In the genomic region with DNA sequence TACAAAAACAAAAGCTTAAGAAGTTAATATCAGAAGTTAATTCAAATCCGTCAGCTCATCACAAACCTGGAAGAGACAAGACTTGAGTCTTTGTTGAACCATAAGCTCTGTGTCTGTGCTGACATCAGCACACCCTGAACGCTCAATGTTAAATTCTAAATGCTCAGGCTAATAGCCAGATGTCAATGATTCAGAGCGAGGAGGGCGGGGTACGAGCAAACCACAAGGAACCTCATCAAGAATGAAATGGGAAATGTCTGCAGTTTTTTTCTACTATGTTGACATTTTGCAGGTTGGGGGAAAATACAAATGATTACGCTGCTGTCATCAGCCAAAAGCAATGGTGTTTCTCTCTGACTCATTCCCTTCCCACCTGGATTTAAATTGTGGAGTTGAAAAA, we compare ENCODE assay signal across 24 cellular contexts.
DNase-seq lines count a peak whose midpoint lies in the region; ATAC-seq and TF ChIP-seq lines count a peak whose summit lies in the region.
"Had no signal": no experiment of that assay in that cellular context is flagged by ENCODE, and none has a peak within 500 bp of the region (broad histone marks: within the 10 kb centered on the region; RNA-seq: fewer than 3 reads in every experiment).

No MANE protein-coding gene starts in this region.

- H3K9ac ChIP-seq in smooth muscle cell (ENCODE audit: low read depth) = no peak overlapping the region

- H4K20me1 ChIP-seq in smooth muscle cell (ENCODE audit: low read depth) = no peaks in the 10 kb centered on the region

- H3K9me3 ChIP-seq in smooth muscle cell (replicated peaks; ENCODE audit: low read depth) = no peaks in the 10 kb centered on the region
- no peaks in the 10 kb centered on the region for H3K9me3 ChIP-seq in psoas muscle
- H3K9me3 ChIP-seq: HAP-1, left lung, tibial artery had no signal

- H3K9me3 Mint-ChIP-seq in activated T-helper 2 cell treated with anti-CD3 and anti-CD28 coated beads, Interferon-gamma antibody, Interleukin-2, Interleukin-4, amounts not matched to agents 10 μg/mL and 5 μg/mL and 100 μg/mL, durations not matched to agents 14 hours and 24 hours and 36 hours = peaks cover 8% of the 10 kb centered on the region
- H3K9me3 Mint-ChIP-seq: mesothelial cell of epicardium, nephron had no signal

- H3K4me3 ChIP-seq in cardiac fibroblast (replicated peaks in 1 of 2; ENCODE audit: low read depth in 2 of 2, low read length in 2 of 2) (no peak overlapping the region), smooth muscle cell (no peak overlapping the region), psoas muscle (no peak overlapping the region)
- H3K4me3 ChIP-seq: HAP-1, left lung, tibial artery had no signal

- no peaks in the 10 kb centered on the region for H3F3A ChIP-seq in smooth muscle cell (ENCODE audit: low read depth)

- H3K27me3 ChIP-seq in smooth muscle cell (ENCODE audit: low read depth) = peaks cover 17% of the 10 kb centered on the region
- H3K27me3 ChIP-seq in psoas muscle (ENCODE audit: insufficient read depth in 3 of 3, low read length in 2 of 3) = peaks cover 0 to 8% (median 0%) of the 10 kb centered on the region in 3 donors
- H3K27me3 ChIP-seq: tibial artery had no signal

- no peaks in the 10 kb centered on the region for H3K4me1 Mint-ChIP-seq in activated T-helper 2 cell treated with anti-CD3 and anti-CD28 coated beads, Interferon-gamma antibody, Interleukin-2, Interleukin-4, amounts not matched to agents 10 μg/mL and 5 μg/mL and 100 μg/mL, durations not matched to agents 14 hours and 24 hours and 36 hours (ENCODE audit: low read depth)
- H3K4me1 Mint-ChIP-seq: B cell, immature natural killer cell, mesothelial cell of epicardium had no signal

- no peaks in the 10 kb centered on the region for H3K79me2 ChIP-seq in smooth muscle cell (ENCODE audit: low read depth)

- 59% methylated on average over 6 of the region's 6 CpGs for WGBS in smooth muscle cell (ENCODE audit: low lambda C conversion rate)
- 90 to 94% (median 93%) methylated on average over 6 of the region's 6 CpGs for WGBS in psoas muscle, 3 donors

- intact Hi-C loops in psoas muscle (cut with DNase I) = no loop called here
- intact Hi-C loops in activated T-helper 2 cell treated with anti-CD3 and anti-CD28 coated beads, Interferon-gamma antibody, Interleukin-2, Interleukin-4, amounts not matched to agents 10 μg/mL and 5 μg/mL and 100 μg/mL, durations not matched to agents 14 hours and 24 hours and 36 hours (cut with micrococcal nuclease) = no loop called here

- no peak overlapping the region for H3K27ac Mint-ChIP-seq in activated T-helper 2 cell treated with anti-CD3 and anti-CD28 coated beads, Interferon-gamma antibody, Interleukin-2, Interleukin-4, amounts not matched to agents 10 μg/mL and 5 μg/mL and 100 μg/mL, durations not matched to agents 14 hours and 24 hours and 36 hours
- H3K27ac Mint-ChIP-seq: B cell, immature natural killer cell, mesothelial cell of epicardium, nephron, progenitor cell of endocrine pancreas had no signal

- H3K36me3 Mint-ChIP-seq in activated T-helper 2 cell treated with anti-CD3 and anti-CD28 coated beads, Interferon-gamma antibody, Interleukin-2, Interleukin-4, amounts not matched to agents 10 μg/mL and 5 μg/mL and 100 μg/mL, durations not matched to agents 14 hours and 24 hours and 36 hours (ENCODE audit: low read depth) = no peaks in the 10 kb centered on the region
- H3K36me3 Mint-ChIP-seq: immature natural killer cell, mesothelial cell of epicardium had no signal

- H2AFZ ChIP-seq in smooth muscle cell (ENCODE audit: low read depth) = no peak overlapping the region

- H3K4me1 ChIP-seq in smooth muscle cell (ENCODE audit: low read depth) = peaks cover 8% of the 10 kb centered on the region
- no peaks in the 10 kb centered on the region for H3K4me1 ChIP-seq in psoas muscle
- H3K4me1 ChIP-seq: HAP-1, left lung, tibial artery had no signal

- no peak overlapping the region for H3K4me3 Mint-ChIP-seq in activated T-helper 2 cell treated with anti-CD3 and anti-CD28 coated beads, Interferon-gamma antibody, Interleukin-2, Interleukin-4, amounts not matched to agents 10 μg/mL and 5 μg/mL and 100 μg/mL, durations not matched to agents 14 hours and 24 hours and 36 hours (ENCODE audit: low read depth)
- H3K4me3 Mint-ChIP-seq: B cell, immature natural killer cell, mesothelial cell of epicardium, nephron had no signal

- no peak for TF ChIP-seq CTCF in cardiac fibroblast (IDR thresholded peaks at IDR 0.05; ENCODE audit: low read depth, low read length)
- no peak for TF ChIP-seq CTCF in smooth muscle cell (IDR thresholded peaks at IDR 0.05; ENCODE audit: borderline replicate concordance, insufficient read depth, poor library complexity, severe bottlenecking)
- no peak for TF ChIP-seq CTCF in psoas muscle (IDR thresholded peaks at IDR 0.05)

- DNase-seq in DMS79 treated with DMSO at 0.1 percent for 48 hours (lab: John Stamatoyannopoulos, UW) (peak; percentile 66), M059J (ENCODE audit: low read depth) (peak; percentile 52), cardiac fibroblast (ENCODE audit: low read depth in 2 of 2) (peak; percentile 3 to 16), smooth muscle cell (lab: John Stamatoyannopoulos, UW; ENCODE audit: unreplicated experiment) (no peak), psoas muscle (no peak), amniotic stem cell (lab: John Stamatoyannopoulos, UW) (no peak)
- DNase-seq in activated T-helper 2 cell treated with anti-CD3 and anti-CD28 coated beads, Interferon-gamma antibody, Interleukin-2, Interleukin-4, amounts not matched to agents 10 μg/mL and 5 μg/mL and 100 μg/mL, durations not matched to agents 14 hours and 24 hours and 36 hours (ENCODE audit: low spot score) = no peak
- DNase-seq: activated CD4-positive, alpha-beta T cell treated with anti-CD3 and anti-CD28 coated beads, Interleukin-2, amount 50 U/mL, for 48 hours; activated T-cell treated with anti-CD3 and anti-CD28 coated beads for 4 hours; amygdala; immature natural killer cell; KG1; left lung; NCI-H1048; NCI-H187 treated with DMSO at 0.1 percent for 48 hours; NCI-H345; stimulated activated naive CD8-positive, alpha-beta T cell treated with anti-CD3 and anti-CD28 coated beads, Interleukin-15, Interleukin-2, amounts not matched to agents 100 U/mL and 50 U/mL, for 24 hours; tibial artery had no signal

- H3K4me2 ChIP-seq in smooth muscle cell = peak overlapping the region; percentile 29

- H3K36me3 ChIP-seq in smooth muscle cell (ENCODE audit: low read depth) (no peaks in the 10 kb centered on the region), psoas muscle (ENCODE audit: insufficient read depth in 1 of 2, low read depth in 1 of 2) (no peaks in the 10 kb centered on the region)
- H3K36me3 ChIP-seq: HAP-1, left lung, tibial artery had no signal

- no peaks in the 10 kb centered on the region for H3K27me3 Mint-ChIP-seq in activated T-helper 2 cell treated with anti-CD3 and anti-CD28 coated beads, Interferon-gamma antibody, Interleukin-2, Interleukin-4, amounts not matched to agents 10 μg/mL and 5 μg/mL and 100 μg/mL, durations not matched to agents 14 hours and 24 hours and 36 hours (ENCODE audit: low read depth)
- H3K27me3 Mint-ChIP-seq: B cell had no signal

- H3K27ac ChIP-seq in smooth muscle cell (ENCODE audit: low read depth) = no peak overlapping the region
- no peak overlapping the region for H3K27ac ChIP-seq in psoas muscle
- H3K27ac ChIP-seq: left lung, tibial artery had no signal

- no peak for ATAC-seq in psoas muscle
- ATAC-seq: left lung; SK-N-SH treated with all-trans-retinoic acid at 6 μM for 48 hours; stimulated activated naive CD8-positive, alpha-beta T cell treated with anti-CD3 and anti-CD28 coated beads, Interleukin-15, Interleukin-2, amounts not matched to agents 100 U/mL and 50 U/mL, for 24 hours had no signal

Comparison
In these comparisons a context has a peak if more than half of its experiments do, and no peak if none do; other contexts are left out.
1. DNase-seq: peak in DMS79 treated with DMSO at 0.1 percent for 48 hours (single experiment), M059J (single experiment) and cardiac fibroblast (2 of 2); none in smooth muscle cell (single experiment), psoas muscle (0 of 2), activated T-helper 2 cell treated with anti-CD3 and anti-CD28 coated beads, Interferon-gamma antibody, Interleukin-2, Interleukin-4, amounts not matched to agents 10 μg/mL and 5 μg/mL and 100 μg/mL, durations not matched to agents 14 hours and 24 hours and 36 hours (single experiment) and amniotic stem cell (single experiment).